Comparison of ENCODE assay signal across 24 cellular contexts in genomic region chr17:65975878-65976277, GRCh38.
DNase-seq lines count a peak whose midpoint lies in the region; ATAC-seq and TF ChIP-seq lines count a peak whose summit lies in the region.
"Had no signal": no experiment of that assay in that cellular context is flagged by ENCODE, and none has a peak within 500 bp of the region (broad histone marks: within the 10 kb centered on the region; RNA-seq: fewer than 3 reads in every experiment).

No MANE protein-coding gene starts in this region.

- no peak overlapping the region for H3K27ac ChIP-seq in testis
- H3K27ac ChIP-seq: 22Rv1; BLaER1 treated with 17β-estradiol and CSF1 and Interleukin-3, amounts not matched to agents 10 nM and 100 nM; breast epithelium; epithelial cell of prostate; Peyer's patch; spleen; thyroid gland had no signal

- WGBS in testis, 2 donors = 80 to 90% methylated on average over 9 of the region's 9 CpGs

- no peak for TF ChIP-seq CTCF in epithelial cell of esophagus (IDR thresholded peaks at IDR 0.05; ENCODE audit: insufficient read depth, low read depth, low read length, missing control alignments)
- TF ChIP-seq CTCF in testis (IDR thresholded peaks at IDR 0.05) = no peak

- no peaks in the 10 kb centered on the region for H3K9me3 ChIP-seq in testis
- H3K9me3 ChIP-seq: breast epithelium, HAP-1, Peyer's patch, thyroid gland had no signal

- no peaks in the 10 kb centered on the region for H3K4me1 ChIP-seq in testis
- H3K4me1 ChIP-seq: breast epithelium, HAP-1, Peyer's patch, spleen, thyroid gland had no signal

- H3K36me3 ChIP-seq in testis (ENCODE audit: low read depth, missing control alignments) = no peaks in the 10 kb centered on the region
- H3K36me3 ChIP-seq: BLaER1 treated with 17β-estradiol and CSF1 and Interleukin-3, amounts not matched to agents 10 nM and 100 nM; breast epithelium; HAP-1; Peyer's patch; spleen; thyroid gland had no signal

- H3K4me3 ChIP-seq in epithelial cell of esophagus (ENCODE audit: low read length) (no peak overlapping the region), testis (no peak overlapping the region)
- H3K4me3 ChIP-seq: BLaER1 treated with 17β-estradiol and CSF1 and Interleukin-3, amounts not matched to agents 10 nM and 100 nM; breast epithelium; HAP-1; Peyer's patch; spleen; thyroid gland had no signal

- no peak for ATAC-seq in GM21529 (IDR thresholded peaks at IDR 0.05; ENCODE audit: unreplicated experiment)
- ATAC-seq in GM19324 (IDR thresholded peaks at IDR 0.05; ENCODE audit: low FRiP score, unreplicated experiment) = no peak
- ATAC-seq: activated T-cell treated with anti-CD3 and anti-CD28 coated beads, Interleukin-2, amount 50 U/mL, for 4 hours; stimulated activated effector memory CD8-positive, alpha-beta T cell treated with anti-CD3 and anti-CD28 coated beads, Interleukin-12 subunit alpha, Interleukin-12 subunit beta, amount 100 ng/mL, for 72 hours had no signal

- TF ChIP-seq POLR2A in testis (IDR thresholded peaks at IDR 0.05) = no peak

- intact Hi-C loops in testis (cut with DNase I; ENCODE audit: low total_unique reads) = no loop called here

- peak in 2 of 3 experiments; percentile 12 to 58 for DNase-seq in NCI-H1417 (lab: John Stamatoyannopoulos, UW)
- no peak for DNase-seq in NCI-H1417 treated with DMSO at 0.1 percent for 48 hours (lab: John Stamatoyannopoulos, UW)
- DNase-seq in NOMO-1 treated with DMSO at 0.1 percent for 48 hours (lab: John Stamatoyannopoulos, UW; ENCODE audit: unreplicated experiment) = peak; percentile 76
- DNase-seq in epithelial cell of esophagus (ENCODE audit: low read depth) = peak; percentile 9
- peak; percentile 18 for DNase-seq in testis
- DNase-seq in NCI-H2107 treated with DMSO at 0.1 percent for 48 hours (lab: John Stamatoyannopoulos, UW; ENCODE audit: unreplicated experiment) = no peak
- DNase-seq: activated CD4-positive, alpha-beta memory T cell treated with anti-CD3 and anti-CD28 coated beads for 36 hours; activated T-cell treated with anti-CD3 and anti-CD28 coated beads, Interleukin-2, amount 50 U/mL, for 4 hours; DMS 273 treated with DMSO at 0.1 percent for 48 hours; immature natural killer cell; NCI-H1930; NCI-H524 treated with DMSO at 0.1 percent for 48 hours; Peyer's patch; spleen; SW 1271; thyroid gland had no signal

- no peaks in the 10 kb centered on the region for H3K27me3 ChIP-seq in testis
- H3K27me3 ChIP-seq: BLaER1 treated with 17β-estradiol and CSF1 and Interleukin-3, amounts not matched to agents 10 nM and 100 nM; breast epithelium; Peyer's patch; spleen; thyroid gland had no signal

Comparison
In these comparisons a context has a peak if more than half of its experiments do, and no peak if none do; other contexts are left out.
1. DNase-seq: peak in NCI-H1417 (2 of 3), NOMO-1 treated with DMSO at 0.1 percent for 48 hours (single experiment), epithelial cell of esophagus (single experiment) and testis (single experiment); none in NCI-H1417 treated with DMSO at 0.1 percent for 48 hours (single experiment) and NCI-H2107 treated with DMSO at 0.1 percent for 48 hours (single experiment).